In genomic region chr3:88044411-88044810, GRCh38 we compare ENCODE assay signal across 24 cellular contexts. TPM values are rescaled to one million over a fixed set of nuclear protein-coding genes. Genes with fewer than 3 reads are reported as not detected.
DNase-seq lines count a peak whose midpoint lies in the region; ATAC-seq, FAIRE-seq and TF ChIP-seq lines count a peak whose summit lies in the region.
"Had no signal": no experiment of that assay in that cellular context is flagged by ENCODE, and none has a peak within 500 bp of the region (broad histone marks: within the 10 kb centered on the region; RNA-seq: fewer than 3 reads in every experiment).

No MANE protein-coding gene starts in this region.

- BruUV-seq in endothelial cell of umbilical vein (replicated peaks; lab: Mats Ljungman, UMichigan): no TSS peak

- H3K9me3 ChIP-seq in SK-N-MC (ENCODE audit: low read depth, low read length) (no peaks in the 10 kb centered on the region), endothelial cell of umbilical vein (replicated peaks; ENCODE audit: control insufficient read depth, insufficient read depth, low read length) (no peaks in the 10 kb centered on the region)

- H3K36me3 ChIP-seq in SK-N-MC (ENCODE audit: insufficient read depth, low read length) (no peaks in the 10 kb centered on the region), endothelial cell of umbilical vein (ENCODE audit: control insufficient read depth in 2 of 2, extremely low read depth in 1 of 2, insufficient read depth in 2 of 2, low read length in 2 of 2) (no peaks in the 10 kb centered on the region)
- H3K36me3 ChIP-seq: BLaER1 treated with 17β-estradiol and CSF1 and Interleukin-3, amounts not matched to agents 10 nM and 100 nM had no signal

- FAIRE-seq in endothelial cell of umbilical vein (lab: Jason Lieb, UNC): peak; percentile 71
- FAIRE-seq: GM18507, HepG2, RCC 7860 had no signal

- H3K4me3 Mint-ChIP-seq in activated CD8-positive, alpha-beta T cell treated with anti-CD3 and anti-CD28 coated beads for 36 hours: no peak overlapping the region
- H3K4me3 Mint-ChIP-seq in activated CD8-positive, alpha-beta T cell treated with anti-CD3 and anti-CD28 coated beads, Interleukin-2, amount 10 ng/mL, durations not matched to agents 7 days and 5 days: no peak overlapping the region
- H3K4me3 Mint-ChIP-seq in activated CD4-positive, alpha-beta memory T cell treated with anti-CD3 and anti-CD28 coated beads, Interleukin-2, amount 10 ng/mL, durations not matched to agents 7 days and 5 days: no peak overlapping the region
- H3K4me3 Mint-ChIP-seq: CD4-positive, alpha-beta T cell had no signal

- H3K27me3 ChIP-seq in endothelial cell of umbilical vein (ENCODE audit: control insufficient read depth in 2 of 2, insufficient read depth in 2 of 2, low read length in 2 of 2): no peaks in the 10 kb centered on the region
- H3K27me3 ChIP-seq: BLaER1 treated with 17β-estradiol and CSF1 and Interleukin-3, amounts not matched to agents 10 nM and 100 nM had no signal

- no peaks in the 10 kb centered on the region for H4K20me1 ChIP-seq in endothelial cell of umbilical vein (replicated peaks; ENCODE audit: control insufficient read depth, extremely low read depth, insufficient read depth, low read length)
- H4K20me1 ChIP-seq: BLaER1 treated with 17β-estradiol and CSF1 and Interleukin-3, amounts not matched to agents 10 nM and 100 nM had no signal

- no peaks in the 10 kb centered on the region for H3K9me1 ChIP-seq in endothelial cell of umbilical vein (replicated peaks; ENCODE audit: control insufficient read depth, extremely low read depth, insufficient read depth, low read length)

- CTCF ChIA-PET in activated CD8-positive, alpha-beta T cell treated with anti-CD3 and anti-CD28 coated beads for 36 hours (lab: Charles Lee): no interaction called here
- CTCF ChIA-PET in activated CD8-positive, alpha-beta T cell treated with anti-CD3 and anti-CD28 coated beads, Interleukin-2, amount 10 ng/mL, durations not matched to agents 7 days and 5 days (lab: Charles Lee): interaction anchor here (1.0 kb wide), 1 partner anchor 13 kb away, joined by 3 read pairs; no protein-coding TSS in a partner anchor
- CTCF ChIA-PET in endothelial cell of umbilical vein (lab: Charles Lee): interaction anchor here (0.8 to 3.2 kb wide), 8 partner anchors 9 to 106 kb away, joined by 3 to 15 read pairs (median 6); partner anchors contain the start of genes C3orf38, CGGBP1 and ZNF654
- CTCF ChIA-PET in activated CD4-positive, alpha-beta memory T cell treated with anti-CD3 and anti-CD28 coated beads, Interleukin-2, amount 10 ng/mL, durations not matched to agents 7 days and 5 days (lab: Charles Lee): no interaction called here

- no peak for TF ChIP-seq POLR2A in endothelial cell of umbilical vein (IDR thresholded peaks at IDR 0.05; ENCODE audit: low read depth, low read length)

- H3K9me3 Mint-ChIP-seq in activated CD8-positive, alpha-beta T cell treated with anti-CD3 and anti-CD28 coated beads for 36 hours: no peaks in the 10 kb centered on the region
- H3K9me3 Mint-ChIP-seq in activated CD8-positive, alpha-beta T cell treated with anti-CD3 and anti-CD28 coated beads, Interleukin-2, amount 10 ng/mL, durations not matched to agents 7 days and 5 days (ENCODE audit: insufficient read depth): no peaks in the 10 kb centered on the region
- H3K9me3 Mint-ChIP-seq in activated CD4-positive, alpha-beta memory T cell treated with anti-CD3 and anti-CD28 coated beads, Interleukin-2, amount 10 ng/mL, durations not matched to agents 7 days and 5 days: no peaks in the 10 kb centered on the region
- H3K9me3 Mint-ChIP-seq: CD4-positive, alpha-beta T cell had no signal

- H3K4me3 ChIP-seq in SK-N-MC: 0 out of 2 replicates have a peak overlapping the region, but pooled peaks have one; percentile 20
- H3K4me3 ChIP-seq in endothelial cell of umbilical vein (replicated peaks in 1 of 3; ENCODE audit: insufficient read depth in 1 of 3, low read depth in 1 of 3, low read length in 3 of 3): no peak overlapping the region
- H3K4me3 ChIP-seq: BLaER1 treated with 17β-estradiol and CSF1 and Interleukin-3, amounts not matched to agents 10 nM and 100 nM had no signal

- DNase-seq in activated CD8-positive, alpha-beta T cell treated with anti-CD3 and anti-CD28 coated beads for 36 hours: no peak
- DNase-seq in activated CD8-positive, alpha-beta T cell treated with anti-CD3 and anti-CD28 coated beads, Interleukin-2, amount 10 ng/mL, durations not matched to agents 7 days and 5 days: no peak
- no peak for DNase-seq in SK-N-MC (ENCODE audit: low read depth, low spot score)
- peak; percentile 83 for DNase-seq in endothelial cell of umbilical vein (ENCODE audit: low read depth, low spot score)
- DNase-seq in NCI-H146 treated with DMSO at 0.1 percent for 48 hours (lab: John Stamatoyannopoulos, UW; ENCODE audit: unreplicated experiment): no peak
- no peak for DNase-seq in activated CD4-positive, alpha-beta memory T cell treated with anti-CD3 and anti-CD28 coated beads, Interleukin-2, amount 10 ng/mL, durations not matched to agents 7 days and 5 days
- DNase-seq: 8988T; AML-193; CD4-positive, alpha-beta T cell; DMS53; H7; Kasumi-1; NCI-H1092 treated with DMSO at 0.1 percent for 48 hours; NCI-H1436 treated with DMSO at 0.1 percent for 48 hours; NCI-H2029; NCI-H446; NCI-H524 treated with DMSO at 0.1 percent for 48 hours; NCI-H774; SIG-M5 had no signal

- intact Hi-C loops in activated CD8-positive, alpha-beta T cell treated with anti-CD3 and anti-CD28 coated beads for 36 hours (cut with micrococcal nuclease): no loop called here
- intact Hi-C loops in endothelial cell of umbilical vein (cut with micrococcal nuclease): loop anchor here (1.0 kb wide), 1 partner anchor 14 kb away; no protein-coding TSS in a partner anchor

- no peak for ATAC-seq in activated CD8-positive, alpha-beta T cell treated with anti-CD3 and anti-CD28 coated beads for 36 hours
- no peak for ATAC-seq in activated CD8-positive, alpha-beta T cell treated with anti-CD3 and anti-CD28 coated beads, Interleukin-2, amount 10 ng/mL, durations not matched to agents 7 days and 5 days
- no peak for ATAC-seq in HG03108 (IDR thresholded peaks at IDR 0.05; ENCODE audit: unreplicated experiment)
- ATAC-seq: HepG2 had no signal

- H3K9ac ChIP-seq in SK-N-MC (ENCODE audit: insufficient read length) (no peak overlapping the region), endothelial cell of umbilical vein (replicated peaks; ENCODE audit: extremely low read depth, insufficient read depth, low read length) (no peak overlapping the region)
- H3K9ac ChIP-seq: BLaER1 treated with 17β-estradiol and CSF1 and Interleukin-3, amounts not matched to agents 10 nM and 100 nM had no signal

- H3K27me3 Mint-ChIP-seq in activated CD8-positive, alpha-beta T cell treated with anti-CD3 and anti-CD28 coated beads for 36 hours: peaks cover 2% of the 10 kb centered on the region
- no peaks in the 10 kb centered on the region for H3K27me3 Mint-ChIP-seq in activated CD8-positive, alpha-beta T cell treated with anti-CD3 and anti-CD28 coated beads, Interleukin-2, amount 10 ng/mL, durations not matched to agents 7 days and 5 days (ENCODE audit: low read depth)
- no peaks in the 10 kb centered on the region for H3K27me3 Mint-ChIP-seq in activated CD4-positive, alpha-beta memory T cell treated with anti-CD3 and anti-CD28 coated beads, Interleukin-2, amount 10 ng/mL, durations not matched to agents 7 days and 5 days
- H3K27me3 Mint-ChIP-seq: CD4-positive, alpha-beta T cell had no signal

- TF ChIP-seq CTCF in activated CD8-positive, alpha-beta T cell treated with anti-CD3 and anti-CD28 coated beads for 36 hours (IDR thresholded peaks at IDR 0.05): no peak
- no peak for TF ChIP-seq CTCF in endothelial cell of umbilical vein (IDR thresholded peaks at IDR 0.05; ENCODE audit: extremely low read depth in 1 of 2, insufficient read depth in 1 of 2, low read depth in 1 of 2, low read length in 2 of 2)

- H3K27ac Mint-ChIP-seq in activated CD8-positive, alpha-beta T cell treated with anti-CD3 and anti-CD28 coated beads for 36 hours: peak overlapping the region; percentile 32
- no peak overlapping the region for H3K27ac Mint-ChIP-seq in activated CD8-positive, alpha-beta T cell treated with anti-CD3 and anti-CD28 coated beads, Interleukin-2, amount 10 ng/mL, durations not matched to agents 7 days and 5 days
- H3K27ac Mint-ChIP-seq in activated CD4-positive, alpha-beta memory T cell treated with anti-CD3 and anti-CD28 coated beads, Interleukin-2, amount 10 ng/mL, durations not matched to agents 7 days and 5 days: no peak overlapping the region
- H3K27ac Mint-ChIP-seq: CD4-positive, alpha-beta T cell had no signal

- H3K27ac ChIP-seq in SK-N-MC (peak overlapping the region; percentile 93), endothelial cell of umbilical vein (ENCODE audit: insufficient read depth, low read depth, low read length) (peak overlapping the region; percentile 21)
- H3K27ac ChIP-seq: BLaER1 treated with 17β-estradiol and CSF1 and Interleukin-3, amounts not matched to agents 10 nM and 100 nM had no signal

- no peaks in the 10 kb centered on the region for H3K79me2 ChIP-seq in endothelial cell of umbilical vein (ENCODE audit: control insufficient read depth, insufficient read depth, low read length)

- H3K4me1 ChIP-seq in endothelial cell of umbilical vein (ENCODE audit: control insufficient read depth, extremely low read depth, insufficient read depth, low read length): peaks cover 28% of the 10 kb centered on the region

- dilution Hi-C loops in endothelial cell of umbilical vein (cut with MboI; ENCODE audit: extremely low pct_ligation_motif_present, low sequenced_read_pairs): no loop called here

- POLR2A ChIA-PET in activated CD8-positive, alpha-beta T cell treated with anti-CD3 and anti-CD28 coated beads for 36 hours (lab: Charles Lee): no interaction called here
- POLR2A ChIA-PET in activated CD8-positive, alpha-beta T cell treated with anti-CD3 and anti-CD28 coated beads, Interleukin-2, amount 10 ng/mL, durations not matched to agents 7 days and 5 days (lab: Charles Lee): interaction anchor here (0.7 kb wide), 1 partner anchor 14 kb away, joined by 3 read pairs; no protein-coding TSS in a partner anchor
- POLR2A ChIA-PET in endothelial cell of umbilical vein (lab: Charles Lee): interaction anchor here (0.7 to 1.3 kb wide), 3 partner anchors 14 to 654 kb away, joined by 3 to 9 read pairs (median 3); partner anchors contain the start of gene CGGBP1
- POLR2A ChIA-PET in activated CD4-positive, alpha-beta memory T cell treated with anti-CD3 and anti-CD28 coated beads, Interleukin-2, amount 10 ng/mL, durations not matched to agents 7 days and 5 days (lab: Charles Lee): no interaction called here

- H3K4me1 Mint-ChIP-seq in activated CD8-positive, alpha-beta T cell treated with anti-CD3 and anti-CD28 coated beads for 36 hours (ENCODE audit: low read depth): peaks cover 7% of the 10 kb centered on the region
- peaks cover 7% of the 10 kb centered on the region for H3K4me1 Mint-ChIP-seq in activated CD8-positive, alpha-beta T cell treated with anti-CD3 and anti-CD28 coated beads, Interleukin-2, amount 10 ng/mL, durations not matched to agents 7 days and 5 days (ENCODE audit: low read depth)
- H3K4me1 Mint-ChIP-seq in activated CD4-positive, alpha-beta memory T cell treated with anti-CD3 and anti-CD28 coated beads, Interleukin-2, amount 10 ng/mL, durations not matched to agents 7 days and 5 days: peaks cover 9% of the 10 kb centered on the region

- H3K4me2 ChIP-seq in endothelial cell of umbilical vein (ENCODE audit: insufficient read depth, low read length): peak overlapping the region; percentile 82
- H3K4me2 ChIP-seq: BLaER1 treated with 17β-estradiol and CSF1 and Interleukin-3, amounts not matched to agents 10 nM and 100 nM had no signal

- no peaks in the 10 kb centered on the region for H3K36me3 Mint-ChIP-seq in activated CD8-positive, alpha-beta T cell treated with anti-CD3 and anti-CD28 coated beads for 36 hours (ENCODE audit: low read depth)
- no peaks in the 10 kb centered on the region for H3K36me3 Mint-ChIP-seq in activated CD8-positive, alpha-beta T cell treated with anti-CD3 and anti-CD28 coated beads, Interleukin-2, amount 10 ng/mL, durations not matched to agents 7 days and 5 days (ENCODE audit: low read depth)
- H3K36me3 Mint-ChIP-seq in activated CD4-positive, alpha-beta memory T cell treated with anti-CD3 and anti-CD28 coated beads, Interleukin-2, amount 10 ng/mL, durations not matched to agents 7 days and 5 days (ENCODE audit: low read depth): no peaks in the 10 kb centered on the region

- H2AFZ ChIP-seq in endothelial cell of umbilical vein (ENCODE audit: low read depth, low read length): no peak overlapping the region

RNA-seq across cellular contexts. Expression of gene CGGBP1, which starts 14.4 kb away (rescaled TPM):
- total RNA-seq in activated CD8-positive, alpha-beta T cell treated with anti-CD3 and anti-CD28 coated beads for 36 hours: 10 to 100 TPM; 69.2 to 74.6 TPM
- 10 to 100 TPM; 85.6 to 87.6 TPM for total RNA-seq in activated CD8-positive, alpha-beta T cell treated with anti-CD3 and anti-CD28 coated beads, Interleukin-2, amount 10 ng/mL, durations not matched to agents 7 days and 5 days
- 69.4 and 69.7 TPM in 2 replicates for total RNA-seq in endothelial cell of umbilical vein
- 26.0 and 33.1 TPM in 2 replicates for polyA plus RNA-seq in endothelial cell of umbilical vein
- polyA plus RNA-seq in endothelial cell of umbilical vein (2011; cell fraction: cytosol; rRNA removed): 45.1 and 55.9 TPM in 2 replicates
- polyA plus RNA-seq in endothelial cell of umbilical vein (2011; cell fraction: nucleus; rRNA removed): 150 and 175 TPM in 2 replicates
- 36.2 and 43.2 TPM in 2 replicates for polyA plus RNA-seq in endothelial cell of umbilical vein (2012)
- 77.6 and 83.4 TPM in 2 replicates for polyA minus RNA-seq in endothelial cell of umbilical vein
- 34.2 TPM for polyA minus RNA-seq in endothelial cell of umbilical vein (2011; cell fraction: cytosol; rRNA and poly(A)+ RNA removed)
- 49.4 and 73.7 TPM in 2 replicates for polyA minus RNA-seq in endothelial cell of umbilical vein (2011; cell fraction: nucleus; rRNA and poly(A)+ RNA removed)
- 100 to 1,000 TPM; 105 to 118 TPM for total RNA-seq in activated CD4-positive, alpha-beta memory T cell treated with anti-CD3 and anti-CD28 coated beads, Interleukin-2, amount 10 ng/mL, durations not matched to agents 7 days and 5 days

RNA-seq across cellular contexts. Expression of gene ZNF654, which starts 14.6 kb away (rescaled TPM):
- total RNA-seq in activated CD8-positive, alpha-beta T cell treated with anti-CD3 and anti-CD28 coated beads for 36 hours: 10 to 100 TPM; 20.2 to 21.0 TPM
- 10 to 100 TPM; 21.3 to 22.3 TPM for total RNA-seq in activated CD8-positive, alpha-beta T cell treated with anti-CD3 and anti-CD28 coated beads, Interleukin-2, amount 10 ng/mL, durations not matched to agents 7 days and 5 days
- total RNA-seq in endothelial cell of umbilical vein: 14.6 and 14.8 TPM in 2 replicates
- 1.5 and 2.9 TPM in 2 replicates for polyA plus RNA-seq in endothelial cell of umbilical vein
- polyA plus RNA-seq in endothelial cell of umbilical vein (2011; cell fraction: cytosol; rRNA removed): 2.1 and 2.8 TPM in 2 replicates
- polyA plus RNA-seq in endothelial cell of umbilical vein (2011; cell fraction: nucleus; rRNA removed): 7.3 and 8.6 TPM in 2 replicates
- 5.0 and 7.6 TPM in 2 replicates for polyA plus RNA-seq in endothelial cell of umbilical vein (2012)
- 6.3 and 9.5 TPM in 2 replicates for polyA minus RNA-seq in endothelial cell of umbilical vein
- 2.2 TPM for polyA minus RNA-seq in endothelial cell of umbilical vein (2011; cell fraction: cytosol; rRNA and poly(A)+ RNA removed)
- polyA minus RNA-seq in endothelial cell of umbilical vein (2011; cell fraction: nucleus; rRNA and poly(A)+ RNA removed): 19.5 and 23.2 TPM in 2 replicates
- total RNA-seq in activated CD4-positive, alpha-beta memory T cell treated with anti-CD3 and anti-CD28 coated beads, Interleukin-2, amount 10 ng/mL, durations not matched to agents 7 days and 5 days: 10 to 100 TPM; 26.5 to 27.4 TPM

Comparison
In these comparisons a context has a peak if more than half of its experiments do, and no peak if none do; other contexts are left out.
1. CTCF ChIA-PET loops: an anchor here in activated CD8-positive, alpha-beta T cell treated with anti-CD3 and anti-CD28 coated beads, Interleukin-2, amount 10 ng/mL, durations not matched to agents 7 days and 5 days (1.0 kb wide) and endothelial cell of umbilical vein (0.8 to 3.2 kb wide); none called in activated CD8-positive, alpha-beta T cell treated with anti-CD3 and anti-CD28 coated beads for 36 hours and activated CD4-positive, alpha-beta memory T cell treated with anti-CD3 and anti-CD28 coated beads, Interleukin-2, amount 10 ng/mL, durations not matched to agents 7 days and 5 days.
2. POLR2A ChIA-PET loops: an anchor here in activated CD8-positive, alpha-beta T cell treated with anti-CD3 and anti-CD28 coated beads, Interleukin-2, amount 10 ng/mL, durations not matched to agents 7 days and 5 days (0.7 kb wide) and endothelial cell of umbilical vein (0.7 to 1.3 kb wide); none called in activated CD8-positive, alpha-beta T cell treated with anti-CD3 and anti-CD28 coated beads for 36 hours and activated CD4-positive, alpha-beta memory T cell treated with anti-CD3 and anti-CD28 coated beads, Interleukin-2, amount 10 ng/mL, durations not matched to agents 7 days and 5 days.